In the genomic region with DNA sequence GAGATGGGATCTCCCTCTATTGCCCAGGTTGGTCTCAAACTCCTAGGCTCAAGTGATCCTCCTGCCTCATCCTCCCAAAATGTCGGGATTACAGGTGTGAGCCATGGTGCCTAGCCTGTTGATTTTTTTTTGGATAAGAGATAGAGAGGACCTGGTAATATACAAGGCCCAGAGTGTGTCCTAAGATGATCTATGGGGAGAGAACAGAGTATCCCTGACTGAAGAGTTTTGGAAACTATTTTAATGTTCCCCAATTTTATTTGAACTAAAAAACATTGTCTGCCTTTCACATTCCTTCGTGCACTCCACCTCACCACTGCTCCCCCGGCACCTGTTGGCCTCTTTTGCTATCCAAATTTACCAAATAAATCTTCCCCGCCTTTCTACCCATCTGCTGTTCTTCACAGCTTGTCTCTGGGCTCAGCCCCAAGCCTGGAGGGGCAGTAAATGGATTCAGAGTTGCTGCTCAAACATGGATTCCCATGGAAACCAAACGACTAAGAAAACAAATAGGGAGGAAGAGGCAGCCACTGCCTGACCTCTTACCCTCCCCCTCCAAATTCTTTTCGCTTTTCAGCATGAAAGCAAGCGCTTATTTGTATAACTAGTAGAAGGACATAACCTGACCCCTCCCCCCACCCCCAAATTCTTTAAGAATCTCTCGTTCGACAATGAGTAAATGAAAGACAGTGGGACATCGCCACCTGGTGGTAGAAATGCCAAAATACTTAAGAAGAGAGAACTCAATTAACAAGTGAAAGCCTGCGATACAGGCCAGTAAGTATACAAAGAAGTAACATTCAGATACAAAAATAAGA, we compare ENCODE assay signal across 1 cellular context.
A peak's percentile ranks its signal among the peaks of the same experiment; 100 is the strongest.
TF ChIP-seq lines count a peak whose summit lies in the region.

No MANE protein-coding gene starts in this region.

TF ChIP-seq in K562, 482 proteins besides CTCF, POLR2A, EP300 and RAD21 (continued from another document and continues in another):
- TF ChIP-seq, protein P1, sequence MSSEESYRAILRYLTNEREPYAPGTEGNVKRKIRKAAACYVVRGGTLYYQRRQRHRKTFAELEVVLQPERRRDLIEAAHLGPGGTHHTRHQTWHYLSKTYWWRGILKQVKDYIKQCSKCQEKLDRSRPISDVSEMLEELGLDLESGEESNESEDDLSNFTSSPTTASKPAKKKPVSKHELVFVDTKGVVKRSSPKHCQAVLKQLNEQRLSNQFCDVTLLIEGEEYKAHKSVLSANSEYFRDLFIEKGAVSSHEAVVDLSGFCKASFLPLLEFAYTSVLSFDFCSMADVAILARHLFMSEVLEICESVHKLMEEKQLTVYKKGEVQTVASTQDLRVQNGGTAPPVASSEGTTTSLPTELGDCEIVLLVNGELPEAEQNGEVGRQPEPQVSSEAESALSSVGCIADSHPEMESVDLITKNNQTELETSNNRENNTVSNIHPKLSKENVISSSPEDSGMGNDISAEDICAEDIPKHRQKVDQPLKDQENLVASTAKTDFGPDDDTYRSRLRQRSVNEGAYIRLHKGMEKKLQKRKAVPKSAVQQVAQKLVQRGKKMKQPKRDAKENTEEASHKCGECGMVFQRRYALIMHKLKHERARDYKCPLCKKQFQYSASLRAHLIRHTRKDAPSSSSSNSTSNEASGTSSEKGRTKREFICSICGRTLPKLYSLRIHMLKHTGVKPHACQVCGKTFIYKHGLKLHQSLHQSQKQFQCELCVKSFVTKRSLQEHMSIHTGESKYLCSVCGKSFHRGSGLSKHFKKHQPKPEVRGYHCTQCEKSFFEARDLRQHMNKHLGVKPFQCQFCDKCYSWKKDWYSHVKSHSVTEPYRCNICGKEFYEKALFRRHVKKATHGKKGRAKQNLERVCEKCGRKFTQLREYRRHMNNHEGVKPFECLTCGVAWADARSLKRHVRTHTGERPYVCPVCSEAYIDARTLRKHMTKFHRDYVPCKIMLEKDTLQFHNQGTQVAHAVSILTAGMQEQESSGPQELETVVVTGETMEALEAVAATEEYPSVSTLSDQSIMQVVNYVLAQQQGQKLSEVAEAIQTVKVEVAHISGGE (CRISPR knock-in tag; IDR thresholded peaks at IDR 0.05), result no peak
- TF ChIP-seq ILK (tag; IDR thresholded peaks at IDR 0.05; ENCODE audit: borderline replicate concordance, low read depth) (no peak), RBBP5 (IDR thresholded peaks at IDR 0.05; ENCODE audit: borderline replicate concordance, insufficient read depth, low read length, poor library complexity, severe bottlenecking) (no peak), BCOR (IDR thresholded peaks at IDR 0.05) (peak; percentile 10; the same call in 1 of the 2 replicates), NR2C1 (IDR thresholded peaks at IDR 0.05) (no peak), NR2C1 (tag; IDR thresholded peaks at IDR 0.05) (peak; percentile 34; the same call in 1 of the 2 replicates), EP400 (IDR thresholded peaks at IDR 0.05) (peak; percentile 16; the same call in 1 of the 2 replicates), RB1 (IDR thresholded peaks at IDR 0.05; ENCODE audit: low read depth) (0 out of 2 replicates have a peak, but pooled peaks have one; percentile 29), ZBTB17 (CRISPR knock-in tag; IDR thresholded peaks at IDR 0.05) (peak; percentile 94), PHB2 (IDR thresholded peaks at IDR 0.05; ENCODE audit: low read depth) (no peak), CBX8 (IDR thresholded peaks at IDR 0.05; ENCODE audit: borderline replicate concordance, extremely low read depth, low read depth, low read length, poor library complexity, severe bottlenecking) (no peak), EHMT2 (IDR thresholded peaks at IDR 0.05) (no peak), ZNF830 (CRISPR knock-in tag; IDR thresholded peaks at IDR 0.05) (no peak), NUFIP1 (IDR thresholded peaks at IDR 0.05; ENCODE audit: partially characterized antibody) (no peak), CBFA2T2 (conservative IDR thresholded peaks at IDR 0.05) (no peak), SETDB1 (IDR thresholded peaks at IDR 0.05; ENCODE audit: low read length) (no peak), ARID2 (IDR thresholded peaks at IDR 0.05) (no peak; the same call in 1 of the 2 replicates), PRMT5 (CRISPR knock-in tag; IDR thresholded peaks at IDR 0.05) (no peak), MAZ (CRISPR knock-in tag; conservative IDR thresholded peaks at IDR 0.05 in 1 of 2, IDR thresholded peaks at IDR 0.05 in 1 of 2) (peak in 1 of 2 experiments; percentile 17; a peak in 1 of 4 replicates), POLR3G (IDR thresholded peaks at IDR 0.05; ENCODE audit: extremely low read depth, insufficient read length, insufficient replicate concordance) (no peak), RFX1 (IDR thresholded peaks at IDR 0.05) (peak; percentile 80), POLR2AphosphoS5 (IDR thresholded peaks at IDR 0.05; ENCODE audit: control insufficient read depth, insufficient read depth, low read depth, low read length) (no peak), BRD9 (IDR thresholded peaks at IDR 0.05; ENCODE audit: low read depth, partially characterized antibody) (peak; percentile 69), KDM4B (IDR thresholded peaks at IDR 0.05; ENCODE audit: borderline replicate concordance in 2 of 2, low read depth in 1 of 2) (no peak), ZNF24 (IDR thresholded peaks at IDR 0.05) (peak; percentile 14; the same call in 1 of the 2 replicates), XRCC5 (IDR thresholded peaks at IDR 0.05; ENCODE audit: low read depth, low read length) (0 out of 2 replicates have a peak, but pooled peaks have one; percentile 31), YY1 (IDR thresholded peaks at IDR 0.05; ENCODE audit: borderline replicate concordance in 1 of 3, control insufficient read depth in 1 of 3, extremely low read depth in 1 of 3, insufficient read depth in 3 of 3, insufficient read length in 1 of 3, insufficient replicate concordance in 2 of 3, low read depth in 1 of 3, low read length in 2 of 3) (peak in 1 of 3 experiments; percentile 21), LCOR (CRISPR knock-in tag; IDR thresholded peaks at IDR 0.05) (no peak), ZNF436 (CRISPR knock-in tag; IDR thresholded peaks at IDR 0.05) (no peak), SNRNP70 (optimal IDR thresholded peaks at IDR 0.05; ENCODE audit: low read depth, low read length) (no peak), ZZZ3 (IDR thresholded peaks at IDR 0.05) (no peak)
- TF ChIP-seq, protein P2, sequence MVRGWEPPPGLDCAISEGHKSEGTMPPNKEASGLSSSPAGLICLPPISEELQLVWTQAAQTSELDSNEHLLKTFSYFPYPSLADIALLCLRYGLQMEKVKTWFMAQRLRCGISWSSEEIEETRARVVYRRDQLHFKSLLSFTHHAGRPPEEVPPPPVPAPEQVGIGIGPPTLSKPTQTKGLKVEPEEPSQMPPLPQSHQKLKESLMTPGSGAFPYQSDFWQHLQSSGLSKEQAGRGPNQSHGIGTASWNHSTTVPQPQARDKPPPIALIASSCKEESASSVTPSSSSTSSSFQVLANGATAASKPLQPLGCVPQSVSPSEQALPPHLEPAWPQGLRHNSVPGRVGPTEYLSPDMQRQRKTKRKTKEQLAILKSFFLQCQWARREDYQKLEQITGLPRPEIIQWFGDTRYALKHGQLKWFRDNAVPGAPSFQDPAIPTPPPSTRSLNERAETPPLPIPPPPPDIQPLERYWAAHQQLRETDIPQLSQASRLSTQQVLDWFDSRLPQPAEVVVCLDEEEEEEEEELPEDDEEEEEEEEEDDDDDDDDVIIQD (CRISPR knock-in tag; IDR thresholded peaks at IDR 0.05), result no peak
- TF ChIP-seq, protein P3, sequence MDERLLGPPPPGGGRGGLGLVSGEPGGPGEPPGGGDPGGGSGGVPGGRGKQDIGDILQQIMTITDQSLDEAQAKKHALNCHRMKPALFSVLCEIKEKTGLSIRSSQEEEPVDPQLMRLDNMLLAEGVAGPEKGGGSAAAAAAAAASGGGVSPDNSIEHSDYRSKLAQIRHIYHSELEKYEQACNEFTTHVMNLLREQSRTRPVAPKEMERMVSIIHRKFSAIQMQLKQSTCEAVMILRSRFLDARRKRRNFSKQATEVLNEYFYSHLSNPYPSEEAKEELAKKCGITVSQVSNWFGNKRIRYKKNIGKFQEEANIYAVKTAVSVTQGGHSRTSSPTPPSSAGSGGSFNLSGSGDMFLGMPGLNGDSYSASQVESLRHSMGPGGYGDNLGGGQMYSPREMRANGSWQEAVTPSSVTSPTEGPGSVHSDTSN (CRISPR knock-in tag; IDR thresholded peaks at IDR 0.05; ENCODE audit: low read depth), result no peak
- TF ChIP-seq, protein P3 (tag; conservative IDR thresholded peaks at IDR 0.05; ENCODE audit: low read depth), result no peak
- TF ChIP-seq, protein P4, sequence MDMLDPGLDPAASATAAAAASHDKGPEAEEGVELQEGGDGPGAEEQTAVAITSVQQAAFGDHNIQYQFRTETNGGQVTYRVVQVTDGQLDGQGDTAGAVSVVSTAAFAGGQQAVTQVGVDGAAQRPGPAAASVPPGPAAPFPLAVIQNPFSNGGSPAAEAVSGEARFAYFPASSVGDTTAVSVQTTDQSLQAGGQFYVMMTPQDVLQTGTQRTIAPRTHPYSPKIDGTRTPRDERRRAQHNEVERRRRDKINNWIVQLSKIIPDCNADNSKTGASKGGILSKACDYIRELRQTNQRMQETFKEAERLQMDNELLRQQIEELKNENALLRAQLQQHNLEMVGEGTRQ (CRISPR knock-in tag; IDR thresholded peaks at IDR 0.05), result no peak
- TF ChIP-seq, protein P5, sequence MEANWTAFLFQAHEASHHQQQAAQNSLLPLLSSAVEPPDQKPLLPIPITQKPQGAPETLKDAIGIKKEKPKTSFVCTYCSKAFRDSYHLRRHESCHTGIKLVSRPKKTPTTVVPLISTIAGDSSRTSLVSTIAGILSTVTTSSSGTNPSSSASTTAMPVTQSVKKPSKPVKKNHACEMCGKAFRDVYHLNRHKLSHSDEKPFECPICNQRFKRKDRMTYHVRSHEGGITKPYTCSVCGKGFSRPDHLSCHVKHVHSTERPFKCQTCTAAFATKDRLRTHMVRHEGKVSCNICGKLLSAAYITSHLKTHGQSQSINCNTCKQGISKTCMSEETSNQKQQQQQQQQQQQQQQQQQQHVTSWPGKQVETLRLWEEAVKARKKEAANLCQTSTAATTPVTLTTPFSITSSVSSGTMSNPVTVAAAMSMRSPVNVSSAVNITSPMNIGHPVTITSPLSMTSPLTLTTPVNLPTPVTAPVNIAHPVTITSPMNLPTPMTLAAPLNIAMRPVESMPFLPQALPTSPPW (CRISPR knock-in tag; IDR thresholded peaks at IDR 0.05), result peak; percentile 46
- TF ChIP-seq, protein P6, sequence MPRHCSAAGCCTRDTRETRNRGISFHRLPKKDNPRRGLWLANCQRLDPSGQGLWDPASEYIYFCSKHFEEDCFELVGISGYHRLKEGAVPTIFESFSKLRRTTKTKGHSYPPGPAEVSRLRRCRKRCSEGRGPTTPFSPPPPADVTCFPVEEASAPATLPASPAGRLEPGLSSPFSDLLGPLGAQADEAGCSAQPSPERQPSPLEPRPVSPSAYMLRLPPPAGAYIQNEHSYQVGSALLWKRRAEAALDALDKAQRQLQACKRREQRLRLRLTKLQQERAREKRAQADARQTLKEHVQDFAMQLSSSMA (CRISPR knock-in tag; IDR thresholded peaks at IDR 0.05), result no peak
- TF ChIP-seq, protein P7, sequence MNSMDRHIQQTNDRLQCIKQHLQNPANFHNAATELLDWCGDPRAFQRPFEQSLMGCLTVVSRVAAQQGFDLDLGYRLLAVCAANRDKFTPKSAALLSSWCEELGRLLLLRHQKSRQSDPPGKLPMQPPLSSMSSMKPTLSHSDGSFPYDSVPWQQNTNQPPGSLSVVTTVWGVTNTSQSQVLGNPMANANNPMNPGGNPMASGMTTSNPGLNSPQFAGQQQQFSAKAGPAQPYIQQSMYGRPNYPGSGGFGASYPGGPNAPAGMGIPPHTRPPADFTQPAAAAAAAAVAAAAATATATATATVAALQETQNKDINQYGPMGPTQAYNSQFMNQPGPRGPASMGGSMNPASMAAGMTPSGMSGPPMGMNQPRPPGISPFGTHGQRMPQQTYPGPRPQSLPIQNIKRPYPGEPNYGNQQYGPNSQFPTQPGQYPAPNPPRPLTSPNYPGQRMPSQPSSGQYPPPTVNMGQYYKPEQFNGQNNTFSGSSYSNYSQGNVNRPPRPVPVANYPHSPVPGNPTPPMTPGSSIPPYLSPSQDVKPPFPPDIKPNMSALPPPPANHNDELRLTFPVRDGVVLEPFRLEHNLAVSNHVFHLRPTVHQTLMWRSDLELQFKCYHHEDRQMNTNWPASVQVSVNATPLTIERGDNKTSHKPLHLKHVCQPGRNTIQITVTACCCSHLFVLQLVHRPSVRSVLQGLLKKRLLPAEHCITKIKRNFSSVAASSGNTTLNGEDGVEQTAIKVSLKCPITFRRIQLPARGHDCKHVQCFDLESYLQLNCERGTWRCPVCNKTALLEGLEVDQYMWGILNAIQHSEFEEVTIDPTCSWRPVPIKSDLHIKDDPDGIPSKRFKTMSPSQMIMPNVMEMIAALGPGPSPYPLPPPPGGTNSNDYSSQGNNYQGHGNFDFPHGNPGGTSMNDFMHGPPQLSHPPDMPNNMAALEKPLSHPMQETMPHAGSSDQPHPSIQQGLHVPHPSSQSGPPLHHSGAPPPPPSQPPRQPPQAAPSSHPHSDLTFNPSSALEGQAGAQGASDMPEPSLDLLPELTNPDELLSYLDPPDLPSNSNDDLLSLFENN (IDR thresholded peaks at IDR 0.05; ENCODE audit: low read depth in 2 of 2, low read length in 2 of 2), result peak in 1 of 2 experiments; percentile 62; a peak in 1 of 4 replicates
- TF ChIP-seq, protein P8, sequence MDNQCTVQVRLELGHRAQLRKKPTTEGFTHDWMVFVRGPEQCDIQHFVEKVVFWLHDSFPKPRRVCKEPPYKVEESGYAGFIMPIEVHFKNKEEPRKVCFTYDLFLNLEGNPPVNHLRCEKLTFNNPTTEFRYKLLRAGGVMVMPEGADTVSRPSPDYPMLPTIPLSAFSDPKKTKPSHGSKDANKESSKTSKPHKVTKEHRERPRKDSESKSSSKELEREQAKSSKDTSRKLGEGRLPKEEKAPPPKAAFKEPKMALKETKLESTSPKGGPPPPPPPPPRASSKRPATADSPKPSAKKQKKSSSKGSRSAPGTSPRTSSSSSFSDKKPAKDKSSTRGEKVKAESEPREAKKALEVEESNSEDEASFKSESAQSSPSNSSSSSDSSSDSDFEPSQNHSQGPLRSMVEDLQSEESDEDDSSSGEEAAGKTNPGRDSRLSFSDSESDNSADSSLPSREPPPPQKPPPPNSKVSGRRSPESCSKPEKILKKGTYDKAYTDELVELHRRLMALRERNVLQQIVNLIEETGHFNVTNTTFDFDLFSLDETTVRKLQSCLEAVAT (IDR thresholded peaks at IDR 0.05), result peak in 1 of 2 experiments; percentile 98; a peak in 2 of 4 replicates
- TF ChIP-seq, protein P9, sequence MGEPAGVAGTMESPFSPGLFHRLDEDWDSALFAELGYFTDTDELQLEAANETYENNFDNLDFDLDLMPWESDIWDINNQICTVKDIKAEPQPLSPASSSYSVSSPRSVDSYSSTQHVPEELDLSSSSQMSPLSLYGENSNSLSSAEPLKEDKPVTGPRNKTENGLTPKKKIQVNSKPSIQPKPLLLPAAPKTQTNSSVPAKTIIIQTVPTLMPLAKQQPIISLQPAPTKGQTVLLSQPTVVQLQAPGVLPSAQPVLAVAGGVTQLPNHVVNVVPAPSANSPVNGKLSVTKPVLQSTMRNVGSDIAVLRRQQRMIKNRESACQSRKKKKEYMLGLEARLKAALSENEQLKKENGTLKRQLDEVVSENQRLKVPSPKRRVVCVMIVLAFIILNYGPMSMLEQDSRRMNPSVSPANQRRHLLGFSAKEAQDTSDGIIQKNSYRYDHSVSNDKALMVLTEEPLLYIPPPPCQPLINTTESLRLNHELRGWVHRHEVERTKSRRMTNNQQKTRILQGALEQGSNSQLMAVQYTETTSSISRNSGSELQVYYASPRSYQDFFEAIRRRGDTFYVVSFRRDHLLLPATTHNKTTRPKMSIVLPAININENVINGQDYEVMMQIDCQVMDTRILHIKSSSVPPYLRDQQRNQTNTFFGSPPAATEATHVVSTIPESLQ (CRISPR knock-in tag; IDR thresholded peaks at IDR 0.05), result no peak
